In the genomic region with DNA sequence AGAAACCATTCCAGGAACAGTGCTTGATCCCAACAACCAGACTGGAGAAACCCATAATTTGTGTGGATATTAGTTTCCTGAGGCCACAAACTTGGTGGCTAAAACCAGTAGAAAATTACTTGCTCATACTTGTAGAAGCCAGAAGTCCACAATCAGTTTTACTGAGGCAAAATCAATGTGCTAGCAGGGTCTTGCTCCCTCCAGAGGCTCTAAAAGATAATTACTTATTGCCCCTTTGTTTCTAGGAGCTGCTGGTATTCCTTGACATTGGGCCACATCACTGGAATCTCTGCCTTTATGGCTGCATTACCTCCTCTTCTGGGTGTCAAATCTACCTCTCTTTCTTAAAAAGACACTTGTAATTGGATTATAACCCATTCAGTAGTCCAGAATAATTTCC, we compare ENCODE assay signal across 1 cellular context.
TF ChIP-seq lines count a peak whose summit lies in the region.

No MANE protein-coding gene starts in this region.

TF ChIP-seq in HCT116, 20 proteins besides CTCF, POLR2A, EP300 and RAD21 (continued from another document):
- TF ChIP-seq TCF7L2 (IDR thresholded peaks at IDR 0.05; ENCODE audit: borderline replicate concordance, extremely low read depth, insufficient read depth, insufficient read length), result no peak
- TF ChIP-seq ZFX (IDR thresholded peaks at IDR 0.05), result no peak
- no peak for TF ChIP-seq POLR2AphosphoS5 (IDR thresholded peaks at IDR 0.05; ENCODE audit: low read depth, low read length)
- TF ChIP-seq, protein P1, sequence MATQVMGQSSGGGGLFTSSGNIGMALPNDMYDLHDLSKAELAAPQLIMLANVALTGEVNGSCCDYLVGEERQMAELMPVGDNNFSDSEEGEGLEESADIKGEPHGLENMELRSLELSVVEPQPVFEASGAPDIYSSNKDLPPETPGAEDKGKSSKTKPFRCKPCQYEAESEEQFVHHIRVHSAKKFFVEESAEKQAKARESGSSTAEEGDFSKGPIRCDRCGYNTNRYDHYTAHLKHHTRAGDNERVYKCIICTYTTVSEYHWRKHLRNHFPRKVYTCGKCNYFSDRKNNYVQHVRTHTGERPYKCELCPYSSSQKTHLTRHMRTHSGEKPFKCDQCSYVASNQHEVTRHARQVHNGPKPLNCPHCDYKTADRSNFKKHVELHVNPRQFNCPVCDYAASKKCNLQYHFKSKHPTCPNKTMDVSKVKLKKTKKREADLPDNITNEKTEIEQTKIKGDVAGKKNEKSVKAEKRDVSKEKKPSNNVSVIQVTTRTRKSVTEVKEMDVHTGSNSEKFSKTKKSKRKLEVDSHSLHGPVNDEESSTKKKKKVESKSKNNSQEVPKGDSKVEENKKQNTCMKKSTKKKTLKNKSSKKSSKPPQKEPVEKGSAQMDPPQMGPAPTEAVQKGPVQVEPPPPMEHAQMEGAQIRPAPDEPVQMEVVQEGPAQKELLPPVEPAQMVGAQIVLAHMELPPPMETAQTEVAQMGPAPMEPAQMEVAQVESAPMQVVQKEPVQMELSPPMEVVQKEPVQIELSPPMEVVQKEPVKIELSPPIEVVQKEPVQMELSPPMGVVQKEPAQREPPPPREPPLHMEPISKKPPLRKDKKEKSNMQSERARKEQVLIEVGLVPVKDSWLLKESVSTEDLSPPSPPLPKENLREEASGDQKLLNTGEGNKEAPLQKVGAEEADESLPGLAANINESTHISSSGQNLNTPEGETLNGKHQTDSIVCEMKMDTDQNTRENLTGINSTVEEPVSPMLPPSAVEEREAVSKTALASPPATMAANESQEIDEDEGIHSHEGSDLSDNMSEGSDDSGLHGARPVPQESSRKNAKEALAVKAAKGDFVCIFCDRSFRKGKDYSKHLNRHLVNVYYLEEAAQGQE (IDR thresholded peaks at IDR 0.05; ENCODE audit: low read depth), result no peak
- no peak for TF ChIP-seq ZNF274 (IDR thresholded peaks at IDR 0.05; ENCODE audit: low read depth, low read length)
- TF ChIP-seq ELF1 (IDR thresholded peaks at IDR 0.05; ENCODE audit: borderline replicate concordance, low read depth), result no peak
- TF ChIP-seq EZH2phosphoT487 (IDR thresholded peaks at IDR 0.05; ENCODE audit: borderline replicate concordance), result no peak
